ENCODE assay signal across 18 cellular contexts in the genomic region with DNA sequence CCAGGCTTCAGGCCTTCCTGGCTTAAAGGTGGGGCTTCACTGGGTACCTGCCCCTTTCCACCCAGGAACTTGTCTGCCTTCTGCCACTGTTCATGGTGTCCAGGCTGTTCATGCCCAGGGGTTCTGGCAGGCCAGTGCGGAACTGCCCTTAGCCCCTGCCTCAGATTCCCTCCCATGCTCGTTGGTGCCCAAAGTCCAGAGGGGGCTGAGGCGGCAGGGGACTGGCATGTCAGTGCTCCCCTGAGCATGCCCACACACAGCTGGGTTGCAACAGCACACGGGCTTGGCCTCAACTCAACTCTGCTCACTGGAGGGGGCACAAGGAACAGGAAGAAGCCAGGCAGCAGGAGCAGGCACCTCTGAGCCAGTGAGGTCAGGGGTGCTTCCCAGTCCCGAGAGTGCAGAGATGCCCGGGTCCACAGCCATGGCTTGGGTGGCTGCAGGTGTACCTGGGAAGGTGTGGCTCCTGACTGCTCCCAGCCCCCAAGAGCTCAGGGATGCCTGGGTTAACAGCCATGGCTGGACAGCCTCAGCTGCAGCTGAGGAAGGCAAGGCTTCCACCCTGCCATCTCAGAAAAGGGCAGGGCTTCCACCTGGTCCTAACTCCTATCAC.
"Had no signal": no experiment of that assay in that cellular context is flagged by ENCODE, and none has a peak within 500 bp of the region (broad histone marks: within the 10 kb centered on the region; RNA-seq: fewer than 3 reads in every experiment).

No MANE protein-coding gene starts in this region.

- H3K27ac Mint-ChIP-seq: endodermal cell; naive thymus-derived CD8-positive, alpha-beta T cell had no signal

- H3K4me1 ChIP-seq: foreskin keratinocyte, stomach, transverse colon had no signal

- H3K27me3 Mint-ChIP-seq: naive thymus-derived CD8-positive, alpha-beta T cell had no signal

- H3K27me3 ChIP-seq: foreskin keratinocyte, hepatocyte, stomach, transverse colon had no signal

- H3K27ac ChIP-seq: coronary artery, foreskin keratinocyte, hepatocyte, stomach, thoracic aorta, transverse colon had no signal

- H3K4me3 Mint-ChIP-seq: endodermal cell; naive thymus-derived CD8-positive, alpha-beta T cell had no signal

- H3K36me3 ChIP-seq: stomach, thoracic aorta, transverse colon had no signal

- H3K4me3 ChIP-seq: coronary artery, hepatocyte, stomach, thoracic aorta, transverse colon had no signal

- H3K4me1 Mint-ChIP-seq: endodermal cell; naive thymus-derived CD8-positive, alpha-beta T cell had no signal

- ATAC-seq: foreskin keratinocyte; left colon; left ventricle myocardium superior; naive thymus-derived CD8-positive, alpha-beta T cell had no signal

- H3K36me3 Mint-ChIP-seq: naive thymus-derived CD8-positive, alpha-beta T cell had no signal

- H3K9me3 ChIP-seq: thoracic aorta had no signal

- DNase-seq: caudate nucleus; effector CD4-positive, alpha-beta T cell; endodermal cell; erythroblast; foreskin keratinocyte; head of caudate nucleus; left colon; left ventricle myocardium superior; naive thymus-derived CD8-positive, alpha-beta T cell; small intestine; stimulated activated CD4-positive, alpha-beta T cell treated with anti-CD3 and anti-CD28 coated beads, Interleukin-12 subunit alpha, Interleukin-12 subunit beta, amount 100 ng/mL, for 4 hours; stimulated activated CD4-positive, alpha-beta T cell treated with anti-CD3 and anti-CD28 coated beads, Interleukin-2, amount 100 ng/mL, for 48 hours; stomach; substantia nigra; transverse colon had no signal
